29 cellular contexts compared by ENCODE assay signal in the genomic region with DNA sequence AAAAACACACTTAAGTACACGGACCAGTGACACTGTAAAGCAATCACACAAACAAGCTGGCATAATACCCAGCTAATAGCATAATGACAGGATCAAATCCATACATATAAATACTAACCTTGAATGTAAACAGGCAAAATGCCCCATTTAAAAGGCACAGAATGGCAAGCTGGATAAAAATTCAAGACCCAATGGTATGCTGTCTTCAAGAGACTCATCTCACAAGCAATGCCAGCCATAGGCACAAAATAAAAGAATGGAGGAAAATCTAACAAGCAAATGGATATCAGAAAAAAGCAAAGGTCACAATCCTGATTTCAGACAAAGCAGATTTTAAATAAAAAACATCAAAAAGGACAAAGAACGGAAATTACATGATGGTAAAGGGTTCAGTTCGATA.
"Had no signal": no experiment of that assay in that cellular context is flagged by ENCODE, and none has a peak within 500 bp of the region (broad histone marks: within the 10 kb centered on the region; RNA-seq: fewer than 3 reads in every experiment).

No MANE protein-coding gene starts in this region.

- H3K27me3 ChIP-seq: neural progenitor cell, ovary, right lobe of liver, sigmoid colon, stomach, suprapubic skin, testis, tibial artery, transverse colon, upper lobe of right lung, uterus had no signal

- H3K9ac ChIP-seq: neural progenitor cell, parathyroid adenoma had no signal

- ATAC-seq: natural killer cell; psoas muscle; right cardiac atrium; right lobe of liver; stimulated activated effector memory CD8-positive, alpha-beta T cell treated with anti-CD3 and anti-CD28 coated beads, Interleukin-12 subunit alpha, Interleukin-12 subunit beta, amount 100 ng/mL, for 72 hours; stimulated activated naive B cell treated with anti-CD40 and anti-IgM and Interleukin-4, amounts not matched to agents 10 μg/mL and 1 μg/mL and 100 μg/mL, for 72 hours; upper lobe of right lung had no signal

- H3K4me3 ChIP-seq: neural progenitor cell, ovary, psoas muscle, right lobe of liver, sigmoid colon, stomach, suprapubic skin, testis, tibial artery, transverse colon, upper lobe of right lung, uterus had no signal

- H3K4me1 ChIP-seq: neural progenitor cell, parathyroid adenoma, psoas muscle, right lobe of liver, sigmoid colon, stomach, testis, tibial artery, transverse colon, upper lobe of right lung, uterus had no signal

- H3K9me3 ChIP-seq: ovary, psoas muscle, testis had no signal

- H3K4me3 Mint-ChIP-seq: natural killer cell; nephron; neural progenitor cell; stimulated activated effector memory CD8-positive, alpha-beta T cell treated with anti-CD3 and anti-CD28 coated beads, Interleukin-12 subunit alpha, Interleukin-12 subunit beta, amount 100 ng/mL, for 72 hours; stimulated activated naive B cell treated with anti-CD40 and anti-IgM and Interleukin-4, amounts not matched to agents 10 μg/mL and 1 μg/mL and 100 μg/mL, for 72 hours; stimulated activated naive CD8-positive, alpha-beta T cell treated with anti-CD3 and anti-CD28 coated beads, Interleukin-15, Interleukin-2, amounts not matched to agents 100 ng/mL and 50 ng/mL, for 24 hours; type B pancreatic cell had no signal

- H3K27ac ChIP-seq: neural progenitor cell, ovary, parathyroid adenoma, psoas muscle, right lobe of liver, sigmoid colon, stomach, suprapubic skin, testis, tibial artery, transverse colon, upper lobe of right lung, uterus had no signal

- H3K36me3 ChIP-seq: neural progenitor cell, ovary, right lobe of liver, sigmoid colon, stomach, suprapubic skin, tibial artery, transverse colon, upper lobe of right lung, uterus had no signal

- H3K27ac Mint-ChIP-seq: natural killer cell; nephron; neural progenitor cell; progenitor cell of endocrine pancreas; stimulated activated effector memory CD8-positive, alpha-beta T cell treated with anti-CD3 and anti-CD28 coated beads, Interleukin-12 subunit alpha, Interleukin-12 subunit beta, amount 100 ng/mL, for 72 hours; stimulated activated naive B cell treated with anti-CD40 and anti-IgM and Interleukin-4, amounts not matched to agents 10 μg/mL and 1 μg/mL and 100 μg/mL, for 72 hours; stimulated activated naive CD8-positive, alpha-beta T cell treated with anti-CD3 and anti-CD28 coated beads, Interleukin-15, Interleukin-2, amounts not matched to agents 100 ng/mL and 50 ng/mL, for 24 hours; type B pancreatic cell had no signal

- DNase-seq: natural killer cell; occipital lobe; ovary; posterior cingulate gyrus; psoas muscle; right cardiac atrium; right lobe of liver; sigmoid colon; small intestine; stimulated activated CD4-positive, alpha-beta T cell treated with anti-CD3 and anti-CD28 coated beads, Interleukin-15, amount 100 ng/mL, for 24 hours; stimulated activated CD4-positive, alpha-beta T cell treated with anti-CD3 and anti-CD28 coated beads, Interleukin-2, amount 100 ng/mL, for 24 hours; stimulated activated CD4-positive, alpha-beta T cell treated with anti-CD3 and anti-CD28 coated beads, Interleukin-2, amount 100 ng/mL, for 48 hours; stimulated activated CD4-positive, alpha-beta T cell treated with anti-CD3 and anti-CD28 coated beads, Interleukin-4, amount 100 ng/mL, for 24 hours; stimulated activated naive B cell treated with anti-CD40 and anti-IgM and Interleukin-4, amounts not matched to agents 10 μg/mL and 1 μg/mL and 100 μg/mL, for 72 hours; stimulated activated naive CD4-positive, alpha-beta T cell treated with Interleukin-2 at 50 U/mL for 16 hours; stomach; testis; tibial artery; transverse colon; upper lobe of right lung; uterus had no signal

- H3K36me3 Mint-ChIP-seq: neural progenitor cell; stimulated activated effector memory CD8-positive, alpha-beta T cell treated with anti-CD3 and anti-CD28 coated beads, Interleukin-12 subunit alpha, Interleukin-12 subunit beta, amount 100 ng/mL, for 72 hours; stimulated activated naive B cell treated with anti-CD40 and anti-IgM and Interleukin-4, amounts not matched to agents 10 μg/mL and 1 μg/mL and 100 μg/mL, for 72 hours; type B pancreatic cell had no signal

- H3K4me1 Mint-ChIP-seq: natural killer cell; neural progenitor cell; stimulated activated effector memory CD8-positive, alpha-beta T cell treated with anti-CD3 and anti-CD28 coated beads, Interleukin-12 subunit alpha, Interleukin-12 subunit beta, amount 100 ng/mL, for 72 hours; stimulated activated naive B cell treated with anti-CD40 and anti-IgM and Interleukin-4, amounts not matched to agents 10 μg/mL and 1 μg/mL and 100 μg/mL, for 72 hours had no signal

- H3K27me3 Mint-ChIP-seq: progenitor cell of endocrine pancreas; stimulated activated naive B cell treated with anti-CD40 and anti-IgM and Interleukin-4, amounts not matched to agents 10 μg/mL and 1 μg/mL and 100 μg/mL, for 72 hours; stimulated activated naive CD8-positive, alpha-beta T cell treated with anti-CD3 and anti-CD28 coated beads, Interleukin-15, Interleukin-2, amounts not matched to agents 100 ng/mL and 50 ng/mL, for 24 hours had no signal
